21 cellular contexts compared by ENCODE assay signal in the genomic region with DNA sequence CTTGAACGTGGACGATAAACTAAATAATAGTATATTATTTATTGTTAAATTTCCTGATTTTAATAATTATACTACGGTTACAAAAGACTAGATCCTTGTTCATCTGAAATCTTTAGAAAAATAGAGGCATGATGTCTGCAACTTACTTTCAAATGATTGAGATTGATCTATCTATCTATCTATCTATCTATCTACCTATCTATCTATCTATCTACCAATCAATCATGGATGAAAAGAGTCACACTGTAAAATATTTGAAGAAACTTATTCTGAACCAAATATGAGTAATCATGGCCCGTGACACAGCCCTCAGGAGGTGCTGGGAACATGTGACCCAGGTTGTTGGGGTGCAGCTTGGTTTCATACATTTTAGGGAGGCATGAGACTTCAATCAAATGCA. TPM values are rescaled to one million over a fixed set of nuclear protein-coding genes. Genes with fewer than 3 reads are reported as not detected.
DNase-seq lines count a peak whose midpoint lies in the region; FAIRE-seq and TF ChIP-seq lines count a peak whose summit lies in the region.
"Had no signal": no experiment of that assay in that cellular context is flagged by ENCODE, and none has a peak within 500 bp of the region (broad histone marks: within the 10 kb centered on the region; RNA-seq: fewer than 3 reads in every experiment).

No MANE protein-coding gene starts in this region.

- POLR2A ChIA-PET in Caco-2 (lab: Charles Lee), result interaction anchor here (0.5 kb wide), 1 partner anchor 148 kb away, joined by 4 read pairs; no protein-coding TSS in a partner anchor

- H3K4me3 ChIP-seq in Caco-2 (ENCODE audit: low read depth, low read length), result no peak overlapping the region
- no peak overlapping the region for H3K4me3 ChIP-seq in Loucy (ENCODE audit: low read length, poor library complexity, severe bottlenecking)
- H3K4me3 ChIP-seq: GM12878, HAP-1 had no signal

- H3F3A ChIP-seq in Loucy (ENCODE audit: low read depth), result no peaks in the 10 kb centered on the region

- TF ChIP-seq CTCF in Caco-2 (IDR thresholded peaks at IDR 0.05; ENCODE audit: insufficient read depth in 1 of 2, low read depth in 1 of 2, low read length in 1 of 2, severe bottlenecking in 1 of 2, unreplicated experiment in 1 of 2) (no peak), Loucy (conservative IDR thresholded peaks at IDR 0.05; ENCODE audit: low read length) (no peak), VCaP (conservative IDR thresholded peaks at IDR 0.05) (no peak)

- CTCF ChIA-PET in Caco-2 (lab: Charles Lee), result interaction anchor here (0.6 to 1.1 kb wide), 2 partner anchors 25 to 307 kb away, joined by 3 read pairs; no protein-coding TSS in a partner anchor

- H3K9me2 ChIP-seq in Loucy (replicated peaks; ENCODE audit: low read depth, low read length), result no peaks in the 10 kb centered on the region

- no peak for DNase-seq in Caco-2
- peak; percentile 5 for DNase-seq in posterior vena cava (ENCODE audit: low spot score)
- no peak for DNase-seq in SK-N-DZ (ENCODE audit: low spot score)
- DNase-seq in urothelium cell line (ENCODE audit: low spot score), result no peak
- no peak for DNase-seq in cerebellar cortex (ENCODE audit: low spot score)
- DNase-seq: C1 segment of cervical spinal cord; CD4-positive, alpha-beta memory T cell; COR-L47; DMS153; DND-41; GOT3; HFFc6 had no signal

- H3K9me3 ChIP-seq in Caco-2, result no peaks in the 10 kb centered on the region
- no peaks in the 10 kb centered on the region for H3K9me3 ChIP-seq in Loucy (ENCODE audit: insufficient read depth, low read depth, low read length)
- H3K9me3 ChIP-seq: HAP-1 had no signal

- FAIRE-seq in urothelium cell line (lab: Jason Lieb, UNC), result no peak
- FAIRE-seq: G401.6, GM12878, H54 had no signal

- no peaks in the 10 kb centered on the region for H4K20me1 ChIP-seq in Loucy (ENCODE audit: insufficient read depth, low read length, poor library complexity, severe bottlenecking)

- peak overlapping the region; percentile 90 for H3K27ac ChIP-seq in VCaP

- no peaks in the 10 kb centered on the region for H3K79me2 ChIP-seq in Loucy (ENCODE audit: insufficient read depth, low read length)

- H2AFZ ChIP-seq in Loucy (ENCODE audit: low read length), result no peak overlapping the region

- peaks cover 10% of the 10 kb centered on the region for H3K9me3 Mint-ChIP-seq in Caco-2 (ENCODE audit: unreplicated experiment)
- H3K9me3 Mint-ChIP-seq: CD4-positive, alpha-beta memory T cell; HFFc6 had no signal

- peak overlapping the region; percentile 68 for H3K4me2 ChIP-seq in Loucy (ENCODE audit: low read depth, low read length, poor library complexity, severe bottlenecking)

- H3K4me1 ChIP-seq in Caco-2 (peaks cover 54% of the 10 kb centered on the region), Loucy (ENCODE audit: insufficient read depth, low read length, poor library complexity, severe bottlenecking) (peaks cover 60% of the 10 kb centered on the region)
- H3K4me1 ChIP-seq: HAP-1 had no signal

- peak overlapping the region; percentile 4 for H3K4me3 Mint-ChIP-seq in Caco-2 (ENCODE audit: unreplicated experiment)
- H3K4me3 Mint-ChIP-seq: CD4-positive, alpha-beta memory T cell; HFFc6 had no signal

- intact Hi-C loops in Caco-2 (cut with micrococcal nuclease; ENCODE audit: unreplicated experiment) (loop anchor here (10.0 kb wide), 1 partner anchor 55 kb away; no protein-coding TSS in a partner anchor), posterior vena cava (cut with DNase I) (no loop called here)

- H3K36me3 ChIP-seq in Caco-2 (ENCODE audit: control insufficient read depth, insufficient read depth, low read length) (no peaks in the 10 kb centered on the region), Loucy (ENCODE audit: insufficient read depth, low read length) (no peaks in the 10 kb centered on the region)
- H3K36me3 ChIP-seq: HAP-1 had no signal

- H3K4me1 Mint-ChIP-seq in Caco-2 (ENCODE audit: low read depth, unreplicated experiment), result peaks cover 56% of the 10 kb centered on the region

- peaks cover 6% of the 10 kb centered on the region for H3K36me3 Mint-ChIP-seq in Caco-2 (ENCODE audit: insufficient read depth, unreplicated experiment)
- H3K36me3 Mint-ChIP-seq: CD4-positive, alpha-beta memory T cell had no signal

- BruUV-seq in Caco-2 (replicated peaks; lab: Mats Ljungman, UMichigan), result no TSS peak

- peak overlapping the region; percentile 80 for H3K27ac Mint-ChIP-seq in Caco-2 (ENCODE audit: unreplicated experiment)
- H3K27ac Mint-ChIP-seq: HFFc6 had no signal

- H3K27me3 Mint-ChIP-seq in Caco-2 (ENCODE audit: insufficient read depth, unreplicated experiment), result no peaks in the 10 kb centered on the region

- H3K9ac ChIP-seq in Loucy (ENCODE audit: low read depth, low read length, poor library complexity, severe bottlenecking), result no peak overlapping the region

- H3K27me3 ChIP-seq in Caco-2 (replicated peaks; ENCODE audit: control insufficient read depth, insufficient read depth, low read length), result no peaks in the 10 kb centered on the region
- H3K27me3 ChIP-seq in Loucy (ENCODE audit: insufficient read depth, low read length, poor library complexity, severe bottlenecking), result no peaks in the 10 kb centered on the region

RNA-seq across cellular contexts. Expression of gene BLCAP, which starts 11.7 kb away (rescaled TPM):
- total RNA-seq in Caco-2 (2022) (123 and 129 TPM in 2 replicates), posterior vena cava (10 to 100 TPM; 48.1 to 55.4 TPM)
- 48.9 and 49.5 TPM in 2 replicates for polyA plus RNA-seq in SK-N-DZ (2014; cell fraction: cytosol; rRNA removed)
- polyA plus RNA-seq in SK-N-DZ (2014; cell fraction: nucleus; rRNA removed), result 42.7 and 45.9 TPM in 2 replicates

RNA-seq across cellular contexts. Expression of gene NNAT, which starts 18.4 kb away (rescaled TPM):
- not detected in 2 replicates for total RNA-seq in Caco-2 (2022)
- under 1 TPM; 0.52 to 0.65 TPM for total RNA-seq in posterior vena cava
- 28.3 and 39.0 TPM in 2 replicates for polyA plus RNA-seq in SK-N-DZ (2014; cell fraction: cytosol; rRNA removed)
- polyA plus RNA-seq in SK-N-DZ (2014; cell fraction: nucleus; rRNA removed), result 13.3 and 16.0 TPM in 2 replicates
- total RNA-seq: A172; A673; CD4-positive, alpha-beta memory T cell; GM12878; HFFc6 had no signal
- polyA plus RNA-seq: BJ; CD4-positive, alpha-beta memory T cell had no signal
